In the genomic region with DNA sequence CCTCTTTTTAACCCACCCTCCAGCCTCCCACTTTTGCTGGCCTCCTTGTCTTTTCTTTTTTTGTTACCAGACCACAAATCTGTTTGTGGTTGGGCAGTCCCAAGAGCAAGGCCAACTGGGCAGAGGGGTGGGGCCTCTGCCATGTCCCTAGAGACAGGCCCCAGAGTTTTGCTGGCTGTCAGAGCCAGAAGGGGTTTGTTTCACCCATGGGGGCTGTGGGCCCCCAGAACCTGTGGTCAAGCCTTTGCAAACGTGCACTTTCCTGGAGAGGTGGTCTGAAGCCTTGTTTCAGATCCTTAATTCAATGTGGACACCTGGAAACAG, we compare ENCODE assay signal across 1 cellular context.
TF ChIP-seq lines count a peak whose summit lies in the region.

No MANE protein-coding gene starts in this region.

TF ChIP-seq in IMR-90, 13 proteins besides CTCF, POLR2A, EP300 and RAD21 (continued from another document):
- TF ChIP-seq, protein P1, sequence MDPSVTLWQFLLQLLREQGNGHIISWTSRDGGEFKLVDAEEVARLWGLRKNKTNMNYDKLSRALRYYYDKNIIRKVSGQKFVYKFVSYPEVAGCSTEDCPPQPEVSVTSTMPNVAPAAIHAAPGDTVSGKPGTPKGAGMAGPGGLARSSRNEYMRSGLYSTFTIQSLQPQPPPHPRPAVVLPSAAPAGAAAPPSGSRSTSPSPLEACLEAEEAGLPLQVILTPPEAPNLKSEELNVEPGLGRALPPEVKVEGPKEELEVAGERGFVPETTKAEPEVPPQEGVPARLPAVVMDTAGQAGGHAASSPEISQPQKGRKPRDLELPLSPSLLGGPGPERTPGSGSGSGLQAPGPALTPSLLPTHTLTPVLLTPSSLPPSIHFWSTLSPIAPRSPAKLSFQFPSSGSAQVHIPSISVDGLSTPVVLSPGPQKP (IDR thresholded peaks at IDR 0.05; ENCODE audit: borderline replicate concordance, low read depth, low read length) = no peak
- no peak for TF ChIP-seq MXI1 (IDR thresholded peaks at IDR 0.05; ENCODE audit: borderline replicate concordance, low read depth, low read length)
- no peak for TF ChIP-seq SMC3 (IDR thresholded peaks at IDR 0.05; ENCODE audit: low read depth, low read length)
- no peak for TF ChIP-seq CHD1 (IDR thresholded peaks at IDR 0.05; ENCODE audit: low read depth, low read length)
- no peak for TF ChIP-seq MAZ (IDR thresholded peaks at IDR 0.05; ENCODE audit: borderline replicate concordance, low read depth, low read length)
TF ChIP-seq in IMR-90: peak in this region for 0.
